ENCODE assay signal across 17 cellular contexts in genomic region chr7:120733835-120734234, GRCh38.
A peak's percentile ranks its signal among the peaks of the same experiment; 100 is the strongest.
DNase-seq lines count a peak whose midpoint lies in the region; TF ChIP-seq lines count a peak whose summit lies in the region.
"Had no signal": no experiment of that assay in that cellular context is flagged by ENCODE, and none has a peak within 500 bp of the region (broad histone marks: within the 10 kb centered on the region; RNA-seq: fewer than 3 reads in every experiment).

No MANE protein-coding gene starts in this region.

- no peak for TF ChIP-seq EP300 in sigmoid colon (IDR thresholded peaks at IDR 0.05)

- H3K4me1 ChIP-seq in sigmoid colon (peaks cover 0 to 55% (median 23%) of the 10 kb centered on the region in 4 donors), thyroid gland (no peaks in the 10 kb centered on the region), Peyer's patch (no peaks in the 10 kb centered on the region)
- H3K4me1 ChIP-seq: A549; BLaER1 treated with 17β-estradiol and CSF1 and Interleukin-3, amounts not matched to agents 10 nM and 100 nM; Caco-2 had no signal

- H3K27ac ChIP-seq in sigmoid colon (peak overlapping the region in 3 of 4 donors; percentile 53 to 76 (median 60)), thyroid gland (no peak overlapping the region), Peyer's patch (no peak overlapping the region)
- H3K27ac ChIP-seq: 22Rv1; A549; BLaER1 treated with 17β-estradiol and CSF1 and Interleukin-3, amounts not matched to agents 10 nM and 100 nM; C4-2B had no signal

- H3K27me3 ChIP-seq in sigmoid colon = no peaks in the 10 kb centered on the region
- H3K27me3 ChIP-seq in thyroid gland = no peaks in the 10 kb centered on the region
- no peaks in the 10 kb centered on the region for H3K27me3 ChIP-seq in Peyer's patch
- H3K27me3 ChIP-seq: BLaER1 treated with 17β-estradiol and CSF1 and Interleukin-3, amounts not matched to agents 10 nM and 100 nM had no signal

- TF ChIP-seq CTCF in sigmoid colon (IDR thresholded peaks at IDR 0.05) (no peak), thyroid gland (IDR thresholded peaks at IDR 0.05) (no peak), Peyer's patch (IDR thresholded peaks at IDR 0.05) (no peak)

- H3K9me3 ChIP-seq in sigmoid colon = no peaks in the 10 kb centered on the region
- no peaks in the 10 kb centered on the region for H3K9me3 ChIP-seq in thyroid gland
- H3K9me3 ChIP-seq in Peyer's patch = no peaks in the 10 kb centered on the region
- H3K9me3 ChIP-seq: A549; BLaER1 treated with 17β-estradiol and CSF1 and Interleukin-3, amounts not matched to agents 10 nM and 100 nM; Caco-2 had no signal

- DNase-seq in NCI-H446 treated with DMSO at 0.1 percent for 48 hours (lab: John Stamatoyannopoulos, UW) (peak; percentile 7), NCI-H446 (lab: John Stamatoyannopoulos, UW) (no peak), NCI-H69 (lab: John Stamatoyannopoulos, UW) (peak; percentile 89), sigmoid colon (no peak), thyroid gland (no peak), Peyer's patch (no peak)
- DNase-seq: AML-193; Caco-2; Calu3; CD4-positive, alpha-beta T cell; CD8-positive, alpha-beta T cell; DMS79 treated with DMSO at 0.1 percent for 48 hours; GF-D8 had no signal

- H3K4me3 ChIP-seq in sigmoid colon = no peak overlapping the region
- H3K4me3 ChIP-seq in thyroid gland (replicated peaks in 1 of 3) = no peak overlapping the region
- H3K4me3 ChIP-seq in Peyer's patch = no peak overlapping the region
- H3K4me3 ChIP-seq: A549; BLaER1 treated with 17β-estradiol and CSF1 and Interleukin-3, amounts not matched to agents 10 nM and 100 nM had no signal

- TF ChIP-seq POLR2A in sigmoid colon (IDR thresholded peaks at IDR 0.05) = no peak
- TF ChIP-seq POLR2A in thyroid gland (IDR thresholded peaks at IDR 0.05) = no peak
- TF ChIP-seq POLR2A in Peyer's patch (IDR thresholded peaks at IDR 0.05) = no peak

- H3K36me3 ChIP-seq in sigmoid colon (no peaks in the 10 kb centered on the region), thyroid gland (no peaks in the 10 kb centered on the region), Peyer's patch (no peaks in the 10 kb centered on the region)
- H3K36me3 ChIP-seq: BLaER1 treated with 17β-estradiol and CSF1 and Interleukin-3, amounts not matched to agents 10 nM and 100 nM had no signal

- intact Hi-C loops in sigmoid colon (cut with DNase I) (loop anchor here (10.0 kb wide), 1 partner anchor 351 kb away; no protein-coding TSS in a partner anchor), thyroid gland (cut with DNase I) (no loop called here)

- 64 to 81% methylated on average over 3 of the region's 3 CpGs for whole genome bisulfite sequencing in sigmoid colon, 2 donors
- WGBS in thyroid gland, 2 donors = 95 to 98% methylated on average over 3 of the region's 3 CpGs

Comparison
In these comparisons a context has a peak if more than half of its experiments do, and no peak if none do; other contexts are left out.
1. DNase-seq: peak in NCI-H446 treated with DMSO at 0.1 percent for 48 hours (single experiment) and NCI-H69 (single experiment); none in NCI-H446 (0 of 2), sigmoid colon (single experiment), thyroid gland (0 of 2) and Peyer's patch (0 of 3).
2. H3K27ac ChIP-seq: peak in sigmoid colon (3 of 4); none in thyroid gland (0 of 3) and Peyer's patch (0 of 4).